ENCODE assay signal across 32 cellular contexts in genomic region chr1:165329104-165329503, GRCh38. TPM values are rescaled to one million over a fixed set of nuclear protein-coding genes. Genes with fewer than 3 reads are reported as not detected.
"Had no signal": no experiment of that assay in that cellular context is flagged by ENCODE, and none has a peak within 500 bp of the region (broad histone marks: within the 10 kb centered on the region; RNA-seq: fewer than 3 reads in every experiment).

No MANE protein-coding gene starts in this region.

- H3K9me3 ChIP-seq: body of pancreas, breast epithelium had no signal

- H3K36me3 ChIP-seq: brain microvascular endothelial cell, breast epithelium had no signal

- H3K27ac ChIP-seq: body of pancreas, brain microvascular endothelial cell, breast epithelium had no signal

- DNase-seq: activated B cell treated with CpG ODN at 0.5 μM for 24 hours; activated CD4-positive, alpha-beta memory T cell treated with anti-CD3 and anti-CD28 coated beads, Interleukin-2, amount 10 ng/mL, durations not matched to agents 7 days and 5 days; activated CD4-positive, alpha-beta T cell treated with anti-CD3 and anti-CD28 coated beads for 48 hours; activated CD4-positive, alpha-beta T cell treated with anti-CD3 and anti-CD28 coated beads, Interleukin-2, amount 10 ng/mL, durations not matched to agents 7 days and 5 days; activated CD4-positive, alpha-beta T cell treated with anti-CD3 and anti-CD28 coated beads, Interleukin-2, amount 50 U/mL, for 48 hours; activated CD4-positive, CD25-positive, alpha-beta regulatory T cell treated with anti-CD3 and anti-CD28 coated beads, Interleukin-2, amount 50 U/mL, for 72 hours; activated CD8-positive, alpha-beta memory T cell treated with anti-CD3 and anti-CD28 coated beads for 24 hours; activated CD8-positive, alpha-beta memory T cell treated with anti-CD3 and anti-CD28 coated beads, Interleukin-2, amount 10 ng/mL, durations not matched to agents 7 days and 5 days; activated CD8-positive, alpha-beta memory T cell treated with anti-CD3 and anti-CD28 coated beads, Interleukin-2, amount 50 U/mL, for 48 hours; activated CD8-positive, alpha-beta T cell treated with anti-CD3 and anti-CD28 coated beads, Interleukin-2, amount 10 ng/mL, durations not matched to agents 7 days and 5 days; activated effector memory CD4-positive, alpha-beta T cell treated with Interleukin-2 at 50 U/mL for 16 hours; activated gamma-delta T cell; activated naive CD4-positive, alpha-beta T cell treated with anti-CD3 and anti-CD28 coated beads, Interleukin-2, amount 10 ng/mL, durations not matched to agents 7 days and 5 days; activated naive CD4-positive, alpha-beta T cell treated with Interleukin-2 at 50 U/mL for 16 hours; activated naive CD8-positive, alpha-beta T cell treated with anti-CD3 and anti-CD28 coated beads, Interleukin-2, amount 10 ng/mL, durations not matched to agents 7 days and 5 days; activated naive CD8-positive, alpha-beta T cell treated with anti-CD3 and anti-CD28 coated beads, Interleukin-2, amount 50 U/mL, for 24 hours; activated T-cell treated with anti-CD3 and anti-CD28 coated beads, Interleukin-2, amount 50 U/mL, for 24 hours; activated T-cell treated with anti-CD3 and anti-CD28 coated beads, Interleukin-2, amount 50 U/mL, for 48 hours; amygdala; anterior cingulate cortex; body of pancreas; brain microvascular endothelial cell; central memory CD4-positive, alpha-beta T cell; T-cell; T-helper 17 cell had no signal

- H3K36me3 Mint-ChIP-seq: activated CD8-positive, alpha-beta memory T cell treated with anti-CD3 and anti-CD28 coated beads, Interleukin-2, amount 10 ng/mL, durations not matched to agents 7 days and 5 days; activated naive CD4-positive, alpha-beta T cell treated with anti-CD3 and anti-CD28 coated beads, Interleukin-2, amount 10 ng/mL, durations not matched to agents 7 days and 5 days; activated naive CD4-positive, alpha-beta T cell treated with anti-CD3 and anti-CD28 coated beads, Interleukin-2, amount 50 U/mL, for 24 hours; activated naive CD8-positive, alpha-beta T cell; activated naive CD8-positive, alpha-beta T cell treated with anti-CD3 and anti-CD28 coated beads, Interleukin-2, amount 10 ng/mL, durations not matched to agents 7 days and 5 days; T-cell had no signal

- H3K4me1 Mint-ChIP-seq: activated B cell treated with CpG ODN at 0.5 μM for 24 hours; activated CD4-positive, alpha-beta memory T cell treated with anti-CD3 and anti-CD28 coated beads, Interleukin-2, amount 10 ng/mL, durations not matched to agents 7 days and 5 days; activated CD4-positive, alpha-beta T cell treated with anti-CD3 and anti-CD28 coated beads, Interleukin-2, amount 10 ng/mL, durations not matched to agents 7 days and 5 days; activated CD8-positive, alpha-beta memory T cell treated with anti-CD3 and anti-CD28 coated beads, Interleukin-2, amount 10 ng/mL, durations not matched to agents 7 days and 5 days; activated naive CD4-positive, alpha-beta T cell treated with anti-CD3 and anti-CD28 coated beads, Interleukin-2, amount 10 ng/mL, durations not matched to agents 7 days and 5 days; activated naive CD4-positive, alpha-beta T cell treated with anti-CD3 and anti-CD28 coated beads, Interleukin-2, amount 50 U/mL, for 24 hours; activated naive CD8-positive, alpha-beta T cell treated with anti-CD3 and anti-CD28 coated beads, Interleukin-2, amount 10 ng/mL, durations not matched to agents 7 days and 5 days; activated naive CD8-positive, alpha-beta T cell treated with anti-CD3 and anti-CD28 coated beads, Interleukin-2, amount 50 U/mL, for 24 hours; T-cell; T-helper 17 cell had no signal

- H3K4me3 ChIP-seq: body of pancreas, breast epithelium had no signal

- H3K27me3 ChIP-seq: body of pancreas, brain microvascular endothelial cell, breast epithelium had no signal

- H3K9me3 Mint-ChIP-seq: activated B cell treated with CpG ODN at 0.5 μM for 24 hours; activated CD4-positive, alpha-beta memory T cell treated with anti-CD3 and anti-CD28 coated beads, Interleukin-2, amount 10 ng/mL, durations not matched to agents 7 days and 5 days; activated CD4-positive, alpha-beta T cell treated with anti-CD3 and anti-CD28 coated beads, Interleukin-2, amount 10 ng/mL, durations not matched to agents 7 days and 5 days; activated naive CD4-positive, alpha-beta T cell treated with anti-CD3 and anti-CD28 coated beads, Interleukin-2, amount 10 ng/mL, durations not matched to agents 7 days and 5 days; activated naive CD4-positive, alpha-beta T cell treated with anti-CD3 and anti-CD28 coated beads, Interleukin-2, amount 50 U/mL, for 24 hours; activated naive CD8-positive, alpha-beta T cell treated with anti-CD3 and anti-CD28 coated beads, Interleukin-2, amount 10 ng/mL, durations not matched to agents 7 days and 5 days; activated naive CD8-positive, alpha-beta T cell treated with anti-CD3 and anti-CD28 coated beads, Interleukin-2, amount 50 U/mL, for 24 hours; activated T-cell treated with anti-CD3 and anti-CD28 coated beads, Interleukin-2, amount 50 U/mL, for 24 hours; activated T-helper 2 cell treated with anti-CD3 and anti-CD28 coated beads, Interferon-gamma antibody, Interleukin-2, Interleukin-4, amounts not matched to agents 10 μg/mL and 5 μg/mL and 100 μg/mL, durations not matched to agents 14 hours and 24 hours and 36 hours had no signal

- ATAC-seq: activated CD8-positive, alpha-beta memory T cell treated with anti-CD3 and anti-CD28 coated beads, Interleukin-2, amount 10 ng/mL, durations not matched to agents 7 days and 5 days; activated CD8-positive, alpha-beta T cell treated with anti-CD3 and anti-CD28 coated beads, Interleukin-2, amount 10 ng/mL, durations not matched to agents 7 days and 5 days; activated naive CD8-positive, alpha-beta T cell treated with anti-CD3 and anti-CD28 coated beads, Interleukin-2, amount 50 U/mL, for 24 hours; body of pancreas; T-cell; T-helper 17 cell had no signal

- H3K27ac Mint-ChIP-seq: activated B cell treated with CpG ODN at 0.5 μM for 24 hours; activated CD4-positive, alpha-beta memory T cell treated with anti-CD3 and anti-CD28 coated beads, Interleukin-2, amount 10 ng/mL, durations not matched to agents 7 days and 5 days; activated CD4-positive, alpha-beta T cell treated with anti-CD3 and anti-CD28 coated beads, Interleukin-2, amount 10 ng/mL, durations not matched to agents 7 days and 5 days; activated CD8-positive, alpha-beta memory T cell treated with anti-CD3 and anti-CD28 coated beads, Interleukin-2, amount 10 ng/mL, durations not matched to agents 7 days and 5 days; activated CD8-positive, alpha-beta T cell treated with anti-CD3 and anti-CD28 coated beads, Interleukin-2, amount 10 ng/mL, durations not matched to agents 7 days and 5 days; activated naive CD4-positive, alpha-beta T cell treated with anti-CD3 and anti-CD28 coated beads, Interleukin-2, amount 10 ng/mL, durations not matched to agents 7 days and 5 days; activated naive CD4-positive, alpha-beta T cell treated with anti-CD3 and anti-CD28 coated beads, Interleukin-2, amount 50 U/mL, for 24 hours; activated naive CD8-positive, alpha-beta T cell; activated naive CD8-positive, alpha-beta T cell treated with anti-CD3 and anti-CD28 coated beads, Interleukin-2, amount 10 ng/mL, durations not matched to agents 7 days and 5 days; activated naive CD8-positive, alpha-beta T cell treated with anti-CD3 and anti-CD28 coated beads, Interleukin-2, amount 50 U/mL, for 24 hours; activated T-cell treated with anti-CD3 and anti-CD28 coated beads, Interleukin-2, amount 50 U/mL, for 24 hours; activated T-helper 2 cell treated with anti-CD3 and anti-CD28 coated beads, Interferon-gamma antibody, Interleukin-2, Interleukin-4, amounts not matched to agents 10 μg/mL and 5 μg/mL and 100 μg/mL, durations not matched to agents 14 hours and 24 hours and 36 hours; T-cell; T-helper 17 cell had no signal

- H3K4me3 Mint-ChIP-seq: activated B cell treated with CpG ODN at 0.5 μM for 24 hours; activated CD4-positive, alpha-beta memory T cell treated with anti-CD3 and anti-CD28 coated beads, Interleukin-2, amount 10 ng/mL, durations not matched to agents 7 days and 5 days; activated CD4-positive, alpha-beta T cell treated with anti-CD3 and anti-CD28 coated beads, Interleukin-2, amount 10 ng/mL, durations not matched to agents 7 days and 5 days; activated CD8-positive, alpha-beta memory T cell treated with anti-CD3 and anti-CD28 coated beads, Interleukin-2, amount 10 ng/mL, durations not matched to agents 7 days and 5 days; activated CD8-positive, alpha-beta T cell treated with anti-CD3 and anti-CD28 coated beads, Interleukin-2, amount 10 ng/mL, durations not matched to agents 7 days and 5 days; activated naive CD4-positive, alpha-beta T cell treated with anti-CD3 and anti-CD28 coated beads, Interleukin-2, amount 10 ng/mL, durations not matched to agents 7 days and 5 days; activated naive CD4-positive, alpha-beta T cell treated with anti-CD3 and anti-CD28 coated beads, Interleukin-2, amount 50 U/mL, for 24 hours; activated naive CD8-positive, alpha-beta T cell; activated naive CD8-positive, alpha-beta T cell treated with anti-CD3 and anti-CD28 coated beads, Interleukin-2, amount 10 ng/mL, durations not matched to agents 7 days and 5 days; activated naive CD8-positive, alpha-beta T cell treated with anti-CD3 and anti-CD28 coated beads, Interleukin-2, amount 50 U/mL, for 24 hours; activated T-cell treated with anti-CD3 and anti-CD28 coated beads, Interleukin-2, amount 50 U/mL, for 24 hours; T-cell; T-helper 17 cell had no signal

- H3K4me1 ChIP-seq: body of pancreas, breast epithelium had no signal

RNA-seq across cellular contexts. Expression of gene LMX1A, which starts 27.4 kb away (rescaled TPM):
- total RNA-seq: activated B cell treated with CpG ODN at 0.5 μM for 24 hours; activated CD4-positive, alpha-beta memory T cell treated with anti-CD3 and anti-CD28 coated beads, Interleukin-2, amount 10 ng/mL, durations not matched to agents 7 days and 5 days; activated CD4-positive, alpha-beta T cell treated with anti-CD3 and anti-CD28 coated beads, Interleukin-2, amount 10 ng/mL, durations not matched to agents 7 days and 5 days; activated CD8-positive, alpha-beta memory T cell treated with anti-CD3 and anti-CD28 coated beads, Interleukin-2, amount 10 ng/mL, durations not matched to agents 7 days and 5 days; activated CD8-positive, alpha-beta T cell treated with anti-CD3 and anti-CD28 coated beads, Interleukin-2, amount 10 ng/mL, durations not matched to agents 7 days and 5 days; activated naive CD8-positive, alpha-beta T cell treated with anti-CD3 and anti-CD28 coated beads, Interleukin-2, amount 10 ng/mL, durations not matched to agents 7 days and 5 days; activated T-helper 2 cell treated with anti-CD3 and anti-CD28 coated beads, Interferon-gamma antibody, Interleukin-2, Interleukin-4, amounts not matched to agents 10 μg/mL and 5 μg/mL and 100 μg/mL, durations not matched to agents 14 hours and 24 hours and 36 hours; astrocyte; body of pancreas; T-cell; T-helper 1 cell treated with Interleukin-12 subunit alpha and Interleukin-12 subunit beta and Interleukin-4 antibody, amounts not matched to agents 30 ng/mL and 1 ng/mL, for 36 hours; T-helper 17 cell; T-helper 2 cell treated with Interferon-gamma antibody and Interleukin-4, amounts not matched to agents 100 ng/mL and 5 ng/mL, for 36 hours had no signal
